ENCODE assay signal across 11 cellular contexts in the genomic region with DNA sequence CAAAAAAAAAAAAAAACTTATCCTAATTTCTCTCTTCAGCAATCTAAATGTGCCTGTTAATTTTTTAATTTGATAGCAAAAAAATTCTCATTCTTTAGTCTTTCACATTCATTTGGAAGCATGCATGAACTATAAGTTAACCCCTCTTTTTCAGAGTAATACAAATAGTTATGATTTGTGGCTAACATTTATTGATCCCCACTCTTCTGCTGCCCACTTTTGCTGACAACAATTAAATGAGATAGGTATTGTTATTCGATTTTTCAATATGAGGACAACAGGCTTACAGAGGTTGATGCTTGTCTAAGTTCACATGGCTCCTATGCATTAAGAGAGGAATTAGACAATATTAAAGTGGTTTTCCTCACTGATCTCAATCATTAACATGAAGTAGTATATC. TPM values are rescaled to one million over a fixed set of nuclear protein-coding genes. Genes with fewer than 3 reads are reported as not detected.
DNase-seq lines count a peak whose midpoint lies in the region; ATAC-seq and TF ChIP-seq lines count a peak whose summit lies in the region.
"Had no signal": no experiment of that assay in that cellular context is flagged by ENCODE, and none has a peak within 500 bp of the region (broad histone marks: within the 10 kb centered on the region; RNA-seq: fewer than 3 reads in every experiment).

No MANE protein-coding gene starts in this region.

- no peak for DNase-seq in CD4-positive, CD25-positive, alpha-beta regulatory T cell
- DNase-seq in GM12864 (ENCODE audit: low read depth) (no peak), WTC11 (ENCODE audit: low spot score) (no peak), immature natural killer cell (no peak), NCI-H82 (lab: John Stamatoyannopoulos, UW) (no peak), thyroid gland (no peak), activated gamma-delta T cell treated with Interleukin-2 at 50 U/mL for 16 hours (no peak)
- DNase-seq: NCI-H187; stimulated activated CD4-positive, alpha-beta T cell treated with anti-CD3 and anti-CD28 coated beads, Interleukin-2, amount 100 ng/mL, for 24 hours; T1000 had no signal

- no peaks in the 10 kb centered on the region for H3K36me3 ChIP-seq in CD4-positive, CD25-positive, alpha-beta regulatory T cell (ENCODE audit: control insufficient read depth, insufficient read depth, low read length)
- no peaks in the 10 kb centered on the region for H3K36me3 ChIP-seq in thyroid gland

- TF ChIP-seq CTCF in GM12864 (IDR thresholded peaks at IDR 0.05; ENCODE audit: low read depth, low read length, missing control alignments), result no peak
- TF ChIP-seq CTCF in WTC11 (IDR thresholded peaks at IDR 0.05), result no peak
- no peak for TF ChIP-seq CTCF in thyroid gland (IDR thresholded peaks at IDR 0.05)

- H3K36me3 Mint-ChIP-seq in CD4-positive, CD25-positive, alpha-beta regulatory T cell, result no peaks in the 10 kb centered on the region
- H3K36me3 Mint-ChIP-seq in WTC11, result no peaks in the 10 kb centered on the region
- peaks cover 0 to under 1% (median 0%) of the 10 kb centered on the region in 3 donors for H3K36me3 Mint-ChIP-seq in immature natural killer cell

- TF ChIP-seq POLR2A in thyroid gland (IDR thresholded peaks at IDR 0.05), result no peak

- CTCF ChIA-PET in WTC11 (lab: Charles Lee), result no interaction called here

- H3K4me3 ChIP-seq in CD4-positive, CD25-positive, alpha-beta regulatory T cell (ENCODE audit: low read depth, low read length), result no peak overlapping the region
- H3K4me3 ChIP-seq in GM12864 (ENCODE audit: low read depth, low read length) (peak overlapping the region; percentile 17; the same call in 1 of the 2 replicates), thyroid gland (replicated peaks in 1 of 3) (no peak overlapping the region)

- POLR2A ChIA-PET in WTC11 (lab: Charles Lee), result no interaction called here

- peak overlapping the region in 2 of 3 donors; percentile 67 to 97 for H3K27ac Mint-ChIP-seq in CD4-positive, CD25-positive, alpha-beta regulatory T cell
- no peak overlapping the region for H3K27ac Mint-ChIP-seq in WTC11
- H3K27ac Mint-ChIP-seq in immature natural killer cell, result peak overlapping the region; percentile 48 to 99 (median 80)

- ATAC-seq in CD4-positive, CD25-positive, alpha-beta regulatory T cell (ENCODE audit: low read depth in 2 of 2), result no peak
- ATAC-seq in WTC11, result no peak
- no peak for ATAC-seq in HG02642 (IDR thresholded peaks at IDR 0.05; ENCODE audit: poor library complexity, unreplicated experiment)

- H3K9me3 ChIP-seq in CD4-positive, CD25-positive, alpha-beta regulatory T cell (ENCODE audit: control insufficient read depth in 2 of 2, low read length in 2 of 2), result no peaks in the 10 kb centered on the region
- H3K9me3 ChIP-seq in thyroid gland, result no peaks in the 10 kb centered on the region

- WGBS in thyroid gland, 2 donors, result 98 to 100% methylated on average over 1 of the region's 1 CpG

- no peaks in the 10 kb centered on the region for H3K27me3 ChIP-seq in CD4-positive, CD25-positive, alpha-beta regulatory T cell (ENCODE audit: control insufficient read depth, insufficient read depth, low read length)
- H3K27me3 ChIP-seq in thyroid gland, result no peaks in the 10 kb centered on the region

- no peaks in the 10 kb centered on the region for H3K27me3 Mint-ChIP-seq in CD4-positive, CD25-positive, alpha-beta regulatory T cell
- H3K27me3 Mint-ChIP-seq in WTC11 (ENCODE audit: low read depth) (peaks cover 16% of the 10 kb centered on the region), immature natural killer cell (ENCODE audit: low read depth in 3 of 3) (peaks cover 14 to 32% (median 20%) of the 10 kb centered on the region in 3 donors)

- intact Hi-C loops in thyroid gland (cut with DNase I), result loop anchor here (10.0 kb wide), 3 partner anchors 392 to 482 kb away; no protein-coding TSS in a partner anchor

- no peak overlapping the region for H3K27ac ChIP-seq in CD4-positive, CD25-positive, alpha-beta regulatory T cell (ENCODE audit: insufficient read depth, low read length, poor library complexity, severe bottlenecking)
- H3K27ac ChIP-seq in thyroid gland, result no peak overlapping the region

- H3K4me1 ChIP-seq in CD4-positive, CD25-positive, alpha-beta regulatory T cell (ENCODE audit: control insufficient read depth, insufficient read depth, low read length, poor library complexity, severe bottlenecking), result peaks cover 21% of the 10 kb centered on the region
- H3K4me1 ChIP-seq in thyroid gland, result peaks cover 4% of the 10 kb centered on the region in 2 donors

- H3K9me3 Mint-ChIP-seq in CD4-positive, CD25-positive, alpha-beta regulatory T cell, result no peaks in the 10 kb centered on the region
- H3K9me3 Mint-ChIP-seq in WTC11 (peaks cover 7% of the 10 kb centered on the region), immature natural killer cell (no peaks in the 10 kb centered on the region)

- H3K4me1 Mint-ChIP-seq in CD4-positive, CD25-positive, alpha-beta regulatory T cell, result peaks cover 7 to 28% (median 17%) of the 10 kb centered on the region in 4 donors
- H3K4me1 Mint-ChIP-seq in WTC11, result peaks cover 12% of the 10 kb centered on the region
- H3K4me1 Mint-ChIP-seq in immature natural killer cell, result peaks cover 20 to 32% of the 10 kb centered on the region in 2 donors

- peak overlapping the region; percentile 22 to 91 (median 56) for H3K4me3 Mint-ChIP-seq in CD4-positive, CD25-positive, alpha-beta regulatory T cell
- H3K4me3 Mint-ChIP-seq in WTC11 (peak overlapping the region; percentile 35; the same call in 1 of the 2 replicates), immature natural killer cell (peak overlapping the region; percentile 60 to 98 (median 73))

TF ChIP-seq in WTC11, 78 proteins besides CTCF, POLR2A, EP300 and RAD21 (continues in another document):
- TF ChIP-seq ZNF671 (CRISPR knock-in tag; IDR thresholded peaks at IDR 0.05) (no peak), TEAD1 (CRISPR knock-in tag; IDR thresholded peaks at IDR 0.05) (no peak), OVOL2 (CRISPR knock-in tag; IDR thresholded peaks at IDR 0.05; ENCODE audit: borderline replicate concordance) (no peak), GRHL2 (CRISPR knock-in tag; IDR thresholded peaks at IDR 0.05; ENCODE audit: insufficient replicate concordance, severe bottlenecking) (no peak), ATF6 (CRISPR knock-in tag; IDR thresholded peaks at IDR 0.05) (no peak), FOXJ3 (CRISPR knock-in tag; IDR thresholded peaks at IDR 0.05; ENCODE audit: borderline replicate concordance) (no peak), ZBTB43 (CRISPR knock-in tag; IDR thresholded peaks at IDR 0.05) (no peak), JUN (CRISPR knock-in tag; IDR thresholded peaks at IDR 0.05) (no peak), ZBTB21 (CRISPR knock-in tag; IDR thresholded peaks at IDR 0.05; ENCODE audit: borderline replicate concordance) (no peak)
- TF ChIP-seq, protein P1, sequence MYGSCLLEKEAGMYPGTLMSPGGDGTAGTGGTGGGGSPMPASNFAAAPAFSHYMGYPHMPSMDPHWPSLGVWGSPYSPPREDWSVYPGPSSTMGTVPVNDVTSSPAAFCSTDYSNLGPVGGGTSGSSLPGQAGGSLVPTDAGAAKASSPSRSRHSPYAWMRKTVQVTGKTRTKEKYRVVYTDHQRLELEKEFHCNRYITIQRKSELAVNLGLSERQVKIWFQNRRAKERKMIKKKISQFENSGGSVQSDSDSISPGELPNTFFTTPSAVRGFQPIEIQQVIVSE (CRISPR knock-in tag; IDR thresholded peaks at IDR 0.05; ENCODE audit: borderline replicate concordance), result no peak
- TF ChIP-seq, protein P2, sequence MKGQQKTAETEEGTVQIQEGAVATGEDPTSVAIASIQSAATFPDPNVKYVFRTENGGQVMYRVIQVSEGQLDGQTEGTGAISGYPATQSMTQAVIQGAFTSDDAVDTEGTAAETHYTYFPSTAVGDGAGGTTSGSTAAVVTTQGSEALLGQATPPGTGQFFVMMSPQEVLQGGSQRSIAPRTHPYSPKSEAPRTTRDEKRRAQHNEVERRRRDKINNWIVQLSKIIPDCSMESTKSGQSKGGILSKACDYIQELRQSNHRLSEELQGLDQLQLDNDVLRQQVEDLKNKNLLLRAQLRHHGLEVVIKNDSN (CRISPR knock-in tag; IDR thresholded peaks at IDR 0.05), result no peak

RNA-seq across cellular contexts. Expression of gene NR3C1, which starts 2.9 kb away (rescaled TPM):
- 154 TPM for total RNA-seq in CD4-positive, CD25-positive, alpha-beta regulatory T cell
- 10 to 100 TPM; 62.5 to 85.5 (median 71.3) TPM for polyA plus RNA-seq in CD4-positive, CD25-positive, alpha-beta regulatory T cell
- total RNA-seq in WTC11 (2021), result 8.7 to 15.0 TPM (median 9.3 TPM) in 3 replicates
- 100 to 1,000 TPM in 1 of 3 donors, 10 to 100 TPM in 2; 87.3 to 142 (median 92.6) TPM for polyA plus RNA-seq in immature natural killer cell
- 10 to 100 TPM; 59.4 to 67.7 (median 65.3) TPM for total RNA-seq in thyroid gland
